ENCODE assay signal across 14 cellular contexts in genomic region chr15:45732544-45733130, GRCh38.
DNase-seq lines count a peak whose midpoint lies in the region; TF ChIP-seq lines count a peak whose summit lies in the region.
"Had no signal": no experiment of that assay in that cellular context is flagged by ENCODE, and none has a peak within 500 bp of the region (broad histone marks: within the 10 kb centered on the region; RNA-seq: fewer than 3 reads in every experiment).

No MANE protein-coding gene starts in this region.

- H2AFZ ChIP-seq in neural progenitor cell (replicated peaks), result peak overlapping the region; percentile 47

- H3K9ac ChIP-seq in neural progenitor cell, result no peak overlapping the region
- H3K9ac ChIP-seq: BLaER1 treated with 17β-estradiol and CSF1 and Interleukin-3, amounts not matched to agents 10 nM and 100 nM had no signal

- peaks cover 14% of the 10 kb centered on the region for H3K4me1 ChIP-seq in neural progenitor cell
- H3K4me1 ChIP-seq: uterus had no signal

- H3K4me3 Mint-ChIP-seq in brain, result peak overlapping the region in 3 of 5 experiments; percentile 9 to 58 (median 46)
- no peak overlapping the region for H3K4me3 Mint-ChIP-seq in neural progenitor cell
- H3K4me3 Mint-ChIP-seq: activated T-helper 1 cell treated with anti-CD3 and anti-CD28 coated beads, Interleukin-12 subunit alpha, Interleukin-12 subunit beta, Interleukin-2, Interleukin-4 antibody, amounts not matched to agents 30 ng/mL and 10 ng/mL and 1 ng/mL, durations not matched to agents 14 hours and 24 hours and 36 hours had no signal

- H3K4me2 ChIP-seq in neural progenitor cell, result no peak overlapping the region
- H3K4me2 ChIP-seq: BLaER1 treated with 17β-estradiol and CSF1 and Interleukin-3, amounts not matched to agents 10 nM and 100 nM had no signal

- H3K27me3 Mint-ChIP-seq in brain (peaks cover 4% of the 10 kb centered on the region), neural progenitor cell (ENCODE audit: insufficient read depth, low read depth) (peaks cover 6% of the 10 kb centered on the region)

- H3F3A ChIP-seq in neural progenitor cell (ENCODE audit: low read depth), result no peaks in the 10 kb centered on the region

- H3K27ac Mint-ChIP-seq in brain, result peak overlapping the region; percentile 15 to 93 (median 90)
- H3K27ac Mint-ChIP-seq in neural progenitor cell, result peak overlapping the region; percentile 48
- H3K27ac Mint-ChIP-seq: activated T-helper 1 cell treated with anti-CD3 and anti-CD28 coated beads, Interleukin-12 subunit alpha, Interleukin-12 subunit beta, Interleukin-2, Interleukin-4 antibody, amounts not matched to agents 30 ng/mL and 10 ng/mL and 1 ng/mL, durations not matched to agents 14 hours and 24 hours and 36 hours had no signal

- no peaks in the 10 kb centered on the region for H3K9me3 ChIP-seq in neural progenitor cell (ENCODE audit: low read depth)
- H3K9me3 ChIP-seq: BLaER1 treated with 17β-estradiol and CSF1 and Interleukin-3, amounts not matched to agents 10 nM and 100 nM; uterus had no signal

- H3K36me3 Mint-ChIP-seq in brain, result no peaks in the 10 kb centered on the region
- H3K36me3 Mint-ChIP-seq in neural progenitor cell, result no peaks in the 10 kb centered on the region

- no peaks in the 10 kb centered on the region for H3K79me2 ChIP-seq in neural progenitor cell (ENCODE audit: low read depth)

- peak; percentile 61 for DNase-seq in COR-L47 (lab: John Stamatoyannopoulos, UW)
- DNase-seq in NCI-H1694 (lab: John Stamatoyannopoulos, UW), result peak; percentile 72
- peak; percentile 57 for DNase-seq in neural progenitor cell (ENCODE audit: low spot score)
- DNase-seq in activated CD4-positive, CD25-positive, alpha-beta regulatory T cell treated with anti-CD3 and anti-CD28 coated beads, Interleukin-2, amount 50 U/mL, for 72 hours, result no peak
- DNase-seq in NCI-H2196 (lab: John Stamatoyannopoulos, UW; ENCODE audit: unreplicated experiment), result no peak
- no peak for DNase-seq in NCI-H2227 treated with DMSO at 0.1 percent for 48 hours (lab: John Stamatoyannopoulos, UW)
- no peak for DNase-seq in NCI-H226
- DNase-seq: Karpas-422; stimulated activated CD4-positive, alpha-beta T cell treated with anti-CD3 and anti-CD28 coated beads, Interleukin-2, amount 100 ng/mL, for 24 hours; uterus had no signal

- H3K27ac ChIP-seq in neural progenitor cell, result no peak overlapping the region
- H3K27ac ChIP-seq: BLaER1 treated with 17β-estradiol and CSF1 and Interleukin-3, amounts not matched to agents 10 nM and 100 nM; RWPE1; uterus had no signal

- no peak overlapping the region for H3K4me3 ChIP-seq in neural progenitor cell
- H3K4me3 ChIP-seq: BLaER1 treated with 17β-estradiol and CSF1 and Interleukin-3, amounts not matched to agents 10 nM and 100 nM; uterus had no signal

- H3K4me1 Mint-ChIP-seq in brain (peaks cover 42% of the 10 kb centered on the region), neural progenitor cell (peaks cover 25% of the 10 kb centered on the region)

- no peaks in the 10 kb centered on the region for H3K27me3 ChIP-seq in neural progenitor cell
- H3K27me3 ChIP-seq: BLaER1 treated with 17β-estradiol and CSF1 and Interleukin-3, amounts not matched to agents 10 nM and 100 nM; uterus had no signal

- no peaks in the 10 kb centered on the region for H4K20me1 ChIP-seq in neural progenitor cell (ENCODE audit: low read depth)
- H4K20me1 ChIP-seq: BLaER1 treated with 17β-estradiol and CSF1 and Interleukin-3, amounts not matched to agents 10 nM and 100 nM had no signal

- TF ChIP-seq CTCF in brain (conservative IDR thresholded peaks at IDR 0.05), result no peak
- TF ChIP-seq CTCF in neural progenitor cell (IDR thresholded peaks at IDR 0.05), result no peak

- no peaks in the 10 kb centered on the region for H3K36me3 ChIP-seq in neural progenitor cell
- H3K36me3 ChIP-seq: BLaER1 treated with 17β-estradiol and CSF1 and Interleukin-3, amounts not matched to agents 10 nM and 100 nM; uterus had no signal

- H3K9me3 Mint-ChIP-seq in brain (no peaks in the 10 kb centered on the region), neural progenitor cell (no peaks in the 10 kb centered on the region)
- H3K9me3 Mint-ChIP-seq: activated T-helper 1 cell treated with anti-CD3 and anti-CD28 coated beads, Interleukin-12 subunit alpha, Interleukin-12 subunit beta, Interleukin-2, Interleukin-4 antibody, amounts not matched to agents 30 ng/mL and 10 ng/mL and 1 ng/mL, durations not matched to agents 14 hours and 24 hours and 36 hours had no signal

Comparison
In these comparisons a context has a peak if more than half of its experiments do, and no peak if none do; other contexts are left out.
1. DNase-seq: peak in COR-L47 (single experiment), NCI-H1694 (single experiment) and neural progenitor cell (single experiment); none in activated CD4-positive, CD25-positive, alpha-beta regulatory T cell treated with anti-CD3 and anti-CD28 coated beads, Interleukin-2, amount 50 U/mL, for 72 hours (single experiment), NCI-H2196 (single experiment), NCI-H2227 treated with DMSO at 0.1 percent for 48 hours (single experiment) and NCI-H226 (single experiment).